ENCODE assay signal across 23 cellular contexts in genomic region chr7:36735172-36735571, GRCh38. TPM values are rescaled to one million over a fixed set of nuclear protein-coding genes. Genes with fewer than 3 reads are reported as not detected.
A peak's percentile ranks its signal among the peaks of the same experiment; 100 is the strongest.
DNase-seq lines count a peak whose midpoint lies in the region; ATAC-seq and TF ChIP-seq lines count a peak whose summit lies in the region.
"Had no signal": no experiment of that assay in that cellular context is flagged by ENCODE, and none has a peak within 500 bp of the region (broad histone marks: within the 10 kb centered on the region; RNA-seq: fewer than 3 reads in every experiment).

No MANE protein-coding gene starts in this region.

- in situ Hi-C loops in astrocyte of the cerebellum (cut with HindIII; ENCODE audit: low sequenced_read_pairs) (no loop called here), GM13976 (cut with MboI; ENCODE audit: low sequenced_read_pairs, unreplicated experiment) (no loop called here)

- H3K27ac Mint-ChIP-seq in CD14-positive monocyte = peak overlapping the region; percentile 95 to 100 (median 99)
- no peak overlapping the region for H3K27ac Mint-ChIP-seq in progenitor cell of endocrine pancreas
- H3K27ac Mint-ChIP-seq in endothelial cell (ENCODE audit: unreplicated experiment) = no peak overlapping the region
- H3K27ac Mint-ChIP-seq: type B pancreatic cell had no signal

- no peak overlapping the region for H3K4me3 Mint-ChIP-seq in CD14-positive monocyte
- H3K4me3 Mint-ChIP-seq in progenitor cell of endocrine pancreas (ENCODE audit: low read depth) = no peak overlapping the region
- no peak overlapping the region for H3K4me3 Mint-ChIP-seq in endothelial cell (ENCODE audit: unreplicated experiment)
- H3K4me3 Mint-ChIP-seq: CD4-positive, alpha-beta memory T cell; type B pancreatic cell had no signal

- H3K4me1 Mint-ChIP-seq in CD14-positive monocyte (peaks cover 75% of the 10 kb centered on the region), progenitor cell of endocrine pancreas (ENCODE audit: low read depth) (peaks cover 5% of the 10 kb centered on the region), endothelial cell (ENCODE audit: unreplicated experiment) (peaks cover 17% of the 10 kb centered on the region)

- intact Hi-C loops in CD14-positive monocyte (cut with micrococcal nuclease) = loop anchor here (5.0 kb wide), 1 partner anchor 42 kb away; no protein-coding TSS in a partner anchor

- no peak overlapping the region for H3K4me3 ChIP-seq in astrocyte of the cerebellum (ENCODE audit: low read depth, low read length)
- H3K4me3 ChIP-seq: cardiac muscle cell had no signal

- H3K27me3 Mint-ChIP-seq in CD14-positive monocyte (ENCODE audit: low read depth in 3 of 3) (peaks cover 0 to 1% (median 0%) of the 10 kb centered on the region in 3 donors), progenitor cell of endocrine pancreas (no peaks in the 10 kb centered on the region), endothelial cell (ENCODE audit: unreplicated experiment) (peaks cover 2% of the 10 kb centered on the region)
- H3K27me3 Mint-ChIP-seq: CD4-positive, alpha-beta memory T cell; type B pancreatic cell had no signal

- TF ChIP-seq CTCF in CD14-positive monocyte (IDR thresholded peaks at IDR 0.05) (no peak), astrocyte of the cerebellum (IDR thresholded peaks at IDR 0.05; ENCODE audit: low read depth, low read length, missing control alignments) (no peak), GM13976 (IDR thresholded peaks at IDR 0.05; ENCODE audit: borderline replicate concordance, control extremely low read depth, extremely low read depth, insufficient read depth, missing control alignments) (no peak), progenitor cell of endocrine pancreas (IDR thresholded peaks at IDR 0.05; ENCODE audit: unreplicated experiment) (no peak), endothelial cell (IDR thresholded peaks at IDR 0.05; ENCODE audit: unreplicated experiment) (no peak)

- no peak for ATAC-seq in HG03342 (IDR thresholded peaks at IDR 0.05; ENCODE audit: unreplicated experiment)
- ATAC-seq: Panc1 had no signal

- peaks cover 0 to 4% (median 3%) of the 10 kb centered on the region in 7 donors for H3K9me3 Mint-ChIP-seq in CD14-positive monocyte
- H3K9me3 Mint-ChIP-seq in progenitor cell of endocrine pancreas (ENCODE audit: low read depth) = peaks cover 26% of the 10 kb centered on the region
- no peaks in the 10 kb centered on the region for H3K9me3 Mint-ChIP-seq in endothelial cell (ENCODE audit: unreplicated experiment)

- H3K36me3 Mint-ChIP-seq in CD14-positive monocyte (peaks cover 7 to 10% of the 10 kb centered on the region in 2 donors), progenitor cell of endocrine pancreas (ENCODE audit: insufficient read depth) (peaks cover 15% of the 10 kb centered on the region), endothelial cell (ENCODE audit: low read depth, unreplicated experiment) (no peaks in the 10 kb centered on the region)
- H3K36me3 Mint-ChIP-seq: CD4-positive, alpha-beta memory T cell; type B pancreatic cell had no signal

- DNase-seq in CD14-positive monocyte (ENCODE audit: low spot score) = no peak
- DNase-seq in HT1080 (ENCODE audit: low read depth) = peak; percentile 63
- peak; percentile 40 for DNase-seq in astrocyte of the cerebellum (ENCODE audit: low read depth)
- peak; percentile 56 for DNase-seq in kidney tubule cell (ENCODE audit: low spot score)
- no peak for DNase-seq in GM13976 (ENCODE audit: low spot score)
- DNase-seq in progenitor cell of endocrine pancreas (ENCODE audit: low spot score, unreplicated experiment) = no peak
- DNase-seq in endothelial cell (ENCODE audit: low spot score) = no peak
- DNase-seq: activated effector memory CD4-positive, alpha-beta T cell treated with Interleukin-2 at 50 U/mL for 16 hours; CD4-positive, alpha-beta memory T cell; DMS153; GOT3; KG1; MV-4-11; NCI-H1694; NCI-H2171; NCI-H524 treated with DMSO at 0.1 percent for 48 hours; nucleus accumbens; SIG-M5 had no signal

RNA-seq across cellular contexts. Expression of gene AOAH, which starts 10.9 kb away (rescaled TPM):
- 100 to 1,000 TPM; 349 to 467 TPM for polyA plus RNA-seq in CD14-positive monocyte
- total RNA-seq in HT1080 (2014; rRNA removed; shearing (Covaris generic)) = 0.79 and 1.4 TPM in 2 replicates
- polyA plus RNA-seq in HT1080 (2015; cell fraction: cytosol; rRNA removed) = 4.6 and 7.6 TPM in 2 replicates
- 6.5 and 8.0 TPM in 2 replicates for polyA plus RNA-seq in HT1080 (2015; cell fraction: nucleus; rRNA removed)
- total RNA-seq in progenitor cell of endocrine pancreas (1.00 and 3.3 TPM in 2 replicates), endothelial cell (ENCODE audit: unreplicated experiment) (0.28 TPM)
- total RNA-seq: cardiac muscle cell, pulmonary artery endothelial cell had no signal
- polyA plus RNA-seq: cardiac muscle cell had no signal

Comparison
In these comparisons a context has a peak if more than half of its experiments do, and no peak if none do; other contexts are left out.
1. DNase-seq: peak in HT1080 (single experiment), astrocyte of the cerebellum (single experiment) and kidney tubule cell (single experiment); none in CD14-positive monocyte (single experiment), GM13976 (single experiment), progenitor cell of endocrine pancreas (single experiment) and endothelial cell (single experiment).
2. H3K27ac Mint-ChIP-seq: peak in CD14-positive monocyte (7 of 7); none in progenitor cell of endocrine pancreas (single experiment) and endothelial cell (single experiment).